ENCODE assay signal across 1 cellular context in the genomic region with DNA sequence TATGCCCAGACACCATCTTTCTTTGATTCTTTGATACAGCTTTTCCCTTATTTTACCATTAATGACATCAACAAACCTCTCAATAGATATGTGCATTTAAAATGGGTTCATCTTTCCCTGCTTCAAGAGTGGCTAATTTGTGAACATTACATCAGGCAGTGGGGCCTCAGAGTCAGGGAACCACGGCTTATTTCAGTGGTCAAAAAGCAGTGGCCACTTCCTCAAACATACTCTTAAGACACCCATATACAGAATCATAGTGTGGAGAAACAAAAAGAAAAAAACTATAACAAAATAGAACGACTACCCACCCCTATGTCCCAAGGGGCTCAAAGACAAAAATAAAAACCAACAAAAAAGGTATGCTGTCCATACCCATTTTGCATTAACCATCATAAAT.
TF ChIP-seq lines count a peak whose summit lies in the region.

No MANE protein-coding gene starts in this region.

TF ChIP-seq in GM23338, 12 proteins besides CTCF, POLR2A, EP300 and RAD21 (continued from another document):
- TF ChIP-seq, protein P1, sequence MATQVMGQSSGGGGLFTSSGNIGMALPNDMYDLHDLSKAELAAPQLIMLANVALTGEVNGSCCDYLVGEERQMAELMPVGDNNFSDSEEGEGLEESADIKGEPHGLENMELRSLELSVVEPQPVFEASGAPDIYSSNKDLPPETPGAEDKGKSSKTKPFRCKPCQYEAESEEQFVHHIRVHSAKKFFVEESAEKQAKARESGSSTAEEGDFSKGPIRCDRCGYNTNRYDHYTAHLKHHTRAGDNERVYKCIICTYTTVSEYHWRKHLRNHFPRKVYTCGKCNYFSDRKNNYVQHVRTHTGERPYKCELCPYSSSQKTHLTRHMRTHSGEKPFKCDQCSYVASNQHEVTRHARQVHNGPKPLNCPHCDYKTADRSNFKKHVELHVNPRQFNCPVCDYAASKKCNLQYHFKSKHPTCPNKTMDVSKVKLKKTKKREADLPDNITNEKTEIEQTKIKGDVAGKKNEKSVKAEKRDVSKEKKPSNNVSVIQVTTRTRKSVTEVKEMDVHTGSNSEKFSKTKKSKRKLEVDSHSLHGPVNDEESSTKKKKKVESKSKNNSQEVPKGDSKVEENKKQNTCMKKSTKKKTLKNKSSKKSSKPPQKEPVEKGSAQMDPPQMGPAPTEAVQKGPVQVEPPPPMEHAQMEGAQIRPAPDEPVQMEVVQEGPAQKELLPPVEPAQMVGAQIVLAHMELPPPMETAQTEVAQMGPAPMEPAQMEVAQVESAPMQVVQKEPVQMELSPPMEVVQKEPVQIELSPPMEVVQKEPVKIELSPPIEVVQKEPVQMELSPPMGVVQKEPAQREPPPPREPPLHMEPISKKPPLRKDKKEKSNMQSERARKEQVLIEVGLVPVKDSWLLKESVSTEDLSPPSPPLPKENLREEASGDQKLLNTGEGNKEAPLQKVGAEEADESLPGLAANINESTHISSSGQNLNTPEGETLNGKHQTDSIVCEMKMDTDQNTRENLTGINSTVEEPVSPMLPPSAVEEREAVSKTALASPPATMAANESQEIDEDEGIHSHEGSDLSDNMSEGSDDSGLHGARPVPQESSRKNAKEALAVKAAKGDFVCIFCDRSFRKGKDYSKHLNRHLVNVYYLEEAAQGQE (IDR thresholded peaks at IDR 0.05; ENCODE audit: unreplicated experiment): no peak
- TF ChIP-seq, protein P2, sequence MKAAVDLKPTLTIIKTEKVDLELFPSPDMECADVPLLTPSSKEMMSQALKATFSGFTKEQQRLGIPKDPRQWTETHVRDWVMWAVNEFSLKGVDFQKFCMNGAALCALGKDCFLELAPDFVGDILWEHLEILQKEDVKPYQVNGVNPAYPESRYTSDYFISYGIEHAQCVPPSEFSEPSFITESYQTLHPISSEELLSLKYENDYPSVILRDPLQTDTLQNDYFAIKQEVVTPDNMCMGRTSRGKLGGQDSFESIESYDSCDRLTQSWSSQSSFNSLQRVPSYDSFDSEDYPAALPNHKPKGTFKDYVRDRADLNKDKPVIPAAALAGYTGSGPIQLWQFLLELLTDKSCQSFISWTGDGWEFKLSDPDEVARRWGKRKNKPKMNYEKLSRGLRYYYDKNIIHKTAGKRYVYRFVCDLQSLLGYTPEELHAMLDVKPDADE (IDR thresholded peaks at IDR 0.05): no peak
- TF ChIP-seq JUNB (IDR thresholded peaks at IDR 0.05; ENCODE audit: unreplicated experiment): no peak
- TF ChIP-seq EZH2phosphoT487 (IDR thresholded peaks at IDR 0.05; ENCODE audit: unreplicated experiment): no peak
